In the genomic region with DNA sequence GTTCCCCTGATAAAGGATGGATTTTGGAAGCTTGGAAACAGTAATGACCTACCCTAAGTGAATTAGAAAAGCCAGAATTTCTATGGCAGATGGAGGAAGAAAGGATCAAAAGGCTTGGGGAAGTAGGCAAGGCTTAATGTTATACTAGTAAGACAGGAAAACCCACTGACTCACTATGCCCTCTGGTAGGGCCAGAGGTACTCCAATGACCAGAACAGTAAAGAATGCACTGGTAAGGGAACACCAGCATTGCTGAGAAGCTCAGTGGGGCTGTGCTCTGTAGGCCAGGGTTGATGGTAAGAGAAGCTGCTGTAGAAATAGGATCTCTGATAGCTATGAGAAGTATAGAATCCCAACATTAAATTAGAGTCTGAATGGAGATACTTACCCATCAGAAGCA, we compare ENCODE assay signal across 20 cellular contexts.
DNase-seq lines count a peak whose midpoint lies in the region; ATAC-seq and TF ChIP-seq lines count a peak whose summit lies in the region.
"Had no signal": no experiment of that assay in that cellular context is flagged by ENCODE, and none has a peak within 500 bp of the region (broad histone marks: within the 10 kb centered on the region; RNA-seq: fewer than 3 reads in every experiment).

No MANE protein-coding gene starts in this region.

- DNase-seq in GM23248, result peak; percentile 29
- no peak for DNase-seq in Panc1 (ENCODE audit: low read depth, low spot score)
- DNase-seq in epithelial cell of esophagus (ENCODE audit: low read depth), result peak; percentile 62
- peak; percentile 79 to 95 for DNase-seq in trophoblast cell
- no peak for DNase-seq in hepatocyte (ENCODE audit: low spot score)
- no peak for DNase-seq in stimulated activated CD4-positive, alpha-beta T cell treated with anti-CD3 and anti-CD28 coated beads, Interleukin-1b, Interleukin-23, amount 100 ng/mL, for 48 hours
- DNase-seq: C1 segment of cervical spinal cord; Calu3; CD8-positive, alpha-beta memory T cell; DMS153; GF-D8; NCI-H1417; NCI-H1694 treated with DMSO at 0.1 percent for 48 hours; NCI-H2081 treated with DMSO at 0.1 percent for 48 hours; NCI-H2171 treated with DMSO at 0.1 percent for 48 hours; NCI-H526; Right ventricle myocardium superior; SW 1271 had no signal

- H3K4me3 ChIP-seq in GM23248 (no peak overlapping the region), Panc1 (ENCODE audit: low read depth in 2 of 2, low read length in 2 of 2) (no peak overlapping the region), epithelial cell of esophagus (ENCODE audit: low read length) (no peak overlapping the region), trophoblast cell (ENCODE audit: low read depth, low read length) (no peak overlapping the region), hepatocyte (no peak overlapping the region)

- H4K20me1 ChIP-seq in GM23248 (ENCODE audit: insufficient read depth) (no peaks in the 10 kb centered on the region), hepatocyte (ENCODE audit: insufficient read depth, poor library complexity, severe bottlenecking) (no peaks in the 10 kb centered on the region)

- H3K79me2 ChIP-seq in GM23248 (ENCODE audit: insufficient read depth) (no peaks in the 10 kb centered on the region), trophoblast cell (ENCODE audit: control insufficient read depth, insufficient read depth, low read length, poor library complexity) (no peaks in the 10 kb centered on the region), hepatocyte (no peaks in the 10 kb centered on the region)

- H3K9me2 ChIP-seq in GM23248 (ENCODE audit: insufficient read depth) (no peaks in the 10 kb centered on the region), hepatocyte (replicated peaks; ENCODE audit: insufficient read depth) (no peaks in the 10 kb centered on the region)

- no peak overlapping the region for H3K27ac ChIP-seq in GM23248
- H3K27ac ChIP-seq in Panc1 (ENCODE audit: low read length), result peak overlapping the region; percentile 8; the same call in 1 of the 2 replicates
- no peak overlapping the region for H3K27ac ChIP-seq in trophoblast cell (ENCODE audit: low read depth, low read length)
- H3K27ac ChIP-seq in hepatocyte, result no peak overlapping the region

- no peak overlapping the region for H4K91ac ChIP-seq in trophoblast cell (ENCODE audit: low read depth, low read length)

- intact Hi-C loops in Panc1 (cut with micrococcal nuclease; ENCODE audit: unreplicated experiment), result no loop called here

- H3K4me1 ChIP-seq in GM23248 (ENCODE audit: insufficient read depth), result no peaks in the 10 kb centered on the region
- no peaks in the 10 kb centered on the region for H3K4me1 ChIP-seq in Panc1 (ENCODE audit: control insufficient read depth, insufficient read depth, low read length)
- no peaks in the 10 kb centered on the region for H3K4me1 ChIP-seq in trophoblast cell (ENCODE audit: control insufficient read depth in 1 of 2, insufficient read depth in 2 of 2, low read length in 2 of 2)
- no peaks in the 10 kb centered on the region for H3K4me1 ChIP-seq in hepatocyte (ENCODE audit: insufficient read depth)

- H3F3A ChIP-seq in GM23248 (ENCODE audit: insufficient read depth), result no peaks in the 10 kb centered on the region

- H3K27me3 ChIP-seq in GM23248 (replicated peaks; ENCODE audit: insufficient read depth) (no peaks in the 10 kb centered on the region), Panc1 (ENCODE audit: control insufficient read depth, insufficient read depth, low read length) (no peaks in the 10 kb centered on the region), trophoblast cell (ENCODE audit: insufficient read depth, low read length) (no peaks in the 10 kb centered on the region), hepatocyte (no peaks in the 10 kb centered on the region)

- H3K79me1 ChIP-seq in trophoblast cell (ENCODE audit: low read length), result no peaks in the 10 kb centered on the region

- H3K4me2 ChIP-seq in GM23248 (ENCODE audit: unreplicated experiment), result no peak overlapping the region
- H3K4me2 ChIP-seq in trophoblast cell (ENCODE audit: low read length), result no peak overlapping the region
- H3K4me2 ChIP-seq in hepatocyte, result no peak overlapping the region

- no peak overlapping the region for H2BK120ac ChIP-seq in trophoblast cell (ENCODE audit: insufficient read depth, low read length, poor library complexity)

- no peak overlapping the region for H2BK12ac ChIP-seq in trophoblast cell (ENCODE audit: low read length)

- no peak overlapping the region for H2BK5ac ChIP-seq in trophoblast cell (ENCODE audit: low read depth, low read length, poor library complexity)

- in situ Hi-C loops in GM23248 (cut with MboI) (no loop called here), Panc1 (cut with HindIII; ENCODE audit: low pct_unique_long_range_greater_than_20kb, low sequenced_read_pairs) (no loop called here)

- H4K8ac ChIP-seq in trophoblast cell (ENCODE audit: low read depth, low read length), result no peak overlapping the region

- H3K9me3 ChIP-seq in GM23248 (ENCODE audit: low read depth) (no peaks in the 10 kb centered on the region), Panc1 (ENCODE audit: control insufficient read depth, insufficient read depth, low read depth, low read length) (peaks cover 10% of the 10 kb centered on the region; the same call in 1 of the 2 replicates), trophoblast cell (ENCODE audit: insufficient read depth, low read depth, low read length) (peaks cover 12% of the 10 kb centered on the region), hepatocyte (ENCODE audit: low read depth) (no peaks in the 10 kb centered on the region)

- H3K4ac ChIP-seq in trophoblast cell (ENCODE audit: low read depth, low read length), result no peak overlapping the region

- TF ChIP-seq CTCF in Panc1 (IDR thresholded peaks at IDR 0.05) (no peak), epithelial cell of esophagus (IDR thresholded peaks at IDR 0.05; ENCODE audit: insufficient read depth, low read depth, low read length, missing control alignments) (no peak), hepatocyte (IDR thresholded peaks at IDR 0.05; ENCODE audit: poor library complexity) (no peak)

- H2AK5ac ChIP-seq in trophoblast cell (ENCODE audit: low read length), result no peak overlapping the region

- no peak overlapping the region for H3K14ac ChIP-seq in trophoblast cell (ENCODE audit: low read length)

- no peak overlapping the region for H3K9ac ChIP-seq in GM23248
- H3K9ac ChIP-seq in trophoblast cell (ENCODE audit: low read length), result no peak overlapping the region

- no peak overlapping the region for H3K18ac ChIP-seq in trophoblast cell (ENCODE audit: low read length)

- no peak overlapping the region for H3K23ac ChIP-seq in trophoblast cell (ENCODE audit: low read length)

- POLR2A ChIA-PET in Panc1 (lab: Charles Lee), result no interaction called here

- no peak overlapping the region for H4K12ac ChIP-seq in trophoblast cell (ENCODE audit: low read depth, low read length)

- BruUV-seq in Panc1 (replicated peaks; lab: Mats Ljungman, UMichigan), result no TSS peak

- CTCF ChIA-PET in Panc1 (lab: Charles Lee), result interaction anchor here (0.6 kb wide), 1 partner anchor 249 kb away, joined by 3 read pairs; no protein-coding TSS in a partner anchor

- no peaks in the 10 kb centered on the region for H3K36me3 ChIP-seq in GM23248 (ENCODE audit: low read depth)
- H3K36me3 ChIP-seq in Panc1 (ENCODE audit: control insufficient read depth, insufficient read depth, low read length), result no peaks in the 10 kb centered on the region
- H3K36me3 ChIP-seq in trophoblast cell (ENCODE audit: control insufficient read depth in 1 of 2, insufficient read depth in 2 of 2, low read length in 2 of 2), result no peaks in the 10 kb centered on the region
- no peaks in the 10 kb centered on the region for H3K36me3 ChIP-seq in hepatocyte (replicated peaks; ENCODE audit: insufficient read depth, low read depth)

- H2AFZ ChIP-seq in GM23248, result no peak overlapping the region
- no peak overlapping the region for H2AFZ ChIP-seq in trophoblast cell (ENCODE audit: insufficient read depth, low read length, poor library complexity)
- H2AFZ ChIP-seq in hepatocyte, result no peak overlapping the region

- no peak for ATAC-seq in Panc1
- no peak for ATAC-seq in HG02642 (IDR thresholded peaks at IDR 0.05; ENCODE audit: poor library complexity, unreplicated experiment)
- ATAC-seq in HG03175 (IDR thresholded peaks at IDR 0.05; ENCODE audit: unreplicated experiment), result no peak

Comparison
In these comparisons a context has a peak if more than half of its experiments do, and no peak if none do; other contexts are left out.
1. DNase-seq: peak in GM23248 (single experiment), epithelial cell of esophagus (single experiment) and trophoblast cell (2 of 2); none in Panc1 (single experiment), hepatocyte (single experiment) and stimulated activated CD4-positive, alpha-beta T cell treated with anti-CD3 and anti-CD28 coated beads, Interleukin-1b, Interleukin-23, amount 100 ng/mL, for 48 hours (single experiment).